Comparison of ENCODE assay signal across 22 cellular contexts in genomic region chr13:35860661-35861060, GRCh38.
"Had no signal": no experiment of that assay in that cellular context is flagged by ENCODE, and none has a peak within 500 bp of the region (broad histone marks: within the 10 kb centered on the region; RNA-seq: fewer than 3 reads in every experiment).

No MANE protein-coding gene starts in this region.

- H3K4me3 Mint-ChIP-seq: central memory CD8-positive, alpha-beta T cell; dendritic cell treated with granulocyte-macrophage colony-stimulating factor and Interleukin-4, amounts not matched to agents 40 ng/mL and 50 ng/mL, for 4 days; endodermal cell; naive thymus-derived CD8-positive, alpha-beta T cell; nephron progenitor cell; stimulated activated effector memory CD8-positive, alpha-beta T cell treated with anti-CD3 and anti-CD28 coated beads, Interleukin-12 subunit alpha, Interleukin-12 subunit beta, amount 100 ng/mL, for 72 hours had no signal

- DNase-seq: colonic mucosa; effector CD8-positive, alpha-beta T cell; endodermal cell; head of caudate nucleus; left ventricle myocardium superior; lower lobe of right lung; naive thymus-derived CD8-positive, alpha-beta T cell; nephron progenitor cell; occipital lobe; pancreas; right lobe of liver; stimulated activated CD4-positive, alpha-beta T cell treated with anti-CD3 and anti-CD28 coated beads, Interleukin-2, amount 100 ng/mL, for 24 hours; stimulated activated CD4-positive, alpha-beta T cell treated with anti-CD3 and anti-CD28 coated beads, Interleukin-4, amount 100 ng/mL, for 24 hours; stimulated activated naive CD4-positive, alpha-beta T cell treated with Interleukin-2 at 50 U/mL for 16 hours; stomach; substantia nigra; trophoblast cell had no signal

- H3K27me3 Mint-ChIP-seq: central memory CD8-positive, alpha-beta T cell had no signal

- H3K36me3 Mint-ChIP-seq: naive thymus-derived CD8-positive, alpha-beta T cell; stimulated activated effector memory CD8-positive, alpha-beta T cell treated with anti-CD3 and anti-CD28 coated beads, Interleukin-12 subunit alpha, Interleukin-12 subunit beta, amount 100 ng/mL, for 72 hours had no signal

- H3K4me1 Mint-ChIP-seq: central memory CD8-positive, alpha-beta T cell; stimulated activated effector memory CD8-positive, alpha-beta T cell treated with anti-CD3 and anti-CD28 coated beads, Interleukin-12 subunit alpha, Interleukin-12 subunit beta, amount 100 ng/mL, for 72 hours had no signal

- H3K36me3 ChIP-seq: colonic mucosa, lower lobe of right lung, pancreas, right lobe of liver, stomach had no signal

- H3K27me3 ChIP-seq: colonic mucosa, pancreas, right lobe of liver, stomach had no signal

- H3K9me3 ChIP-seq: colonic mucosa, lower lobe of right lung, pancreas, right lobe of liver, stomach had no signal

- H3K4me3 ChIP-seq: colonic mucosa, lower lobe of right lung, pancreas, right lobe of liver, stomach had no signal

- H3K27ac ChIP-seq: colonic mucosa, epithelial cell of prostate, lower lobe of right lung, pancreas, right lobe of liver had no signal

- H3K4me1 ChIP-seq: colonic mucosa, lower lobe of right lung, pancreas, right lobe of liver had no signal

- H3K27ac Mint-ChIP-seq: dendritic cell treated with granulocyte-macrophage colony-stimulating factor and Interleukin-4, amounts not matched to agents 40 ng/mL and 50 ng/mL, for 4 days; endodermal cell; naive thymus-derived CD8-positive, alpha-beta T cell; nephron progenitor cell; stimulated activated effector memory CD8-positive, alpha-beta T cell treated with anti-CD3 and anti-CD28 coated beads, Interleukin-12 subunit alpha, Interleukin-12 subunit beta, amount 100 ng/mL, for 72 hours had no signal

- H3K9me3 Mint-ChIP-seq: endodermal cell, nephron progenitor cell had no signal

- ATAC-seq: esophagus mucosa; left ventricle myocardium superior; lower lobe of right lung; naive thymus-derived CD8-positive, alpha-beta T cell; pancreas; right lobe of liver; stimulated activated effector memory CD8-positive, alpha-beta T cell treated with anti-CD3 and anti-CD28 coated beads, Interleukin-12 subunit alpha, Interleukin-12 subunit beta, amount 100 ng/mL, for 72 hours had no signal
